ENCODE assay signal across 1 cellular context in genomic region chr1:31925824-31926223, GRCh38.
TF ChIP-seq lines count a peak whose summit lies in the region.

No MANE protein-coding gene starts in this region.

TF ChIP-seq in A549, 52 proteins besides CTCF, POLR2A, EP300 and RAD21:
- TF ChIP-seq CEBPB (IDR thresholded peaks at IDR 0.05) = 0 out of 4 replicates have a peak, but pooled peaks of 1 of the 2 experiments have one; percentile 28
